In the genomic region with DNA sequence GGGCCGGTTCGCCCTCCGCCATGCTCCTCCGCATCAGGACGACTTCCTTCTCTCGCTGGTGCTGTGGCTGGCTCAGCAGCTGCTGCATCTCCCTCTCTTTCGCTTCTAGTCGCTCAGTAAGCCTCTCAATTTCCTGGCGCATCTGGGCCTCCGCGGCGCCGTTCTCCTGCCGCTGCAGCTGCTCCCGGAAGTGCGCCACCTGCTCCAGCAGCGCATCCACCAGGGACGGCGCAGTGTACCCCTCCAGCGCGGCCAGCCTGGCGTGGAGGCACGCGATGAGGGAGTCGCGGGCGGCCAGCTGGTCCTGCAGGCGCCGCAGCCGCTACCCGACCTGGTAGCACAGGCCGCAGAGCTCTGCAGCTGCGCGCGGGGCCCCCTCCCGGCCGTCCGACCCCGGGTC, we compare ENCODE assay signal across 1 cellular context.
TF ChIP-seq lines count a peak whose summit lies in the region.

No MANE protein-coding gene starts in this region.

TF ChIP-seq in GM23338, 12 proteins besides CTCF, POLR2A, EP300 and RAD21:
- no peak for TF ChIP-seq ZNF462 (CRISPR knock-in tag; IDR thresholded peaks at IDR 0.05)
